Comparison of ENCODE assay signal across 8 cellular contexts in genomic region chr3:171347017-171347979, GRCh38.
DNase-seq lines count a peak whose midpoint lies in the region; ATAC-seq and TF ChIP-seq lines count a peak whose summit lies in the region.

No MANE protein-coding gene starts in this region.

- H3K27ac ChIP-seq in brain microvascular endothelial cell, result no peak overlapping the region

- peak; percentile 63 for ATAC-seq in GM21367 (IDR thresholded peaks at IDR 0.05; ENCODE audit: unreplicated experiment)
- ATAC-seq in HG03558 (IDR thresholded peaks at IDR 0.05; ENCODE audit: extremely low read depth, unreplicated experiment), result peak; percentile 47

- no peaks in the 10 kb centered on the region for H3K36me3 ChIP-seq in brain microvascular endothelial cell (replicated peaks)

- H3K4me3 ChIP-seq in GM08714 (ENCODE audit: low read length), result peak overlapping the region; percentile 31; the same call in 1 of the 2 replicates
- no peak overlapping the region for H3K4me3 ChIP-seq in brain microvascular endothelial cell (ENCODE audit: low read depth, low read length)

- in situ Hi-C loops in brain microvascular endothelial cell (cut with HindIII; ENCODE audit: low pct_ligation_motif_present, low sequenced_read_pairs), result no loop called here

- TF ChIP-seq CTCF in brain microvascular endothelial cell (IDR thresholded peaks at IDR 0.05; ENCODE audit: low read depth, low read length, missing control alignments), result no peak

- DNase-seq in brain microvascular endothelial cell (peak; percentile 29), non-pigmented ciliary epithelial cell (ENCODE audit: low read depth) (peak; percentile 9), DMS 273 treated with DMSO at 0.1 percent for 48 hours (lab: John Stamatoyannopoulos, UW) (no peak), hippocampal formation (lab: John Stamatoyannopoulos, UW) (no peak), COLO668 (lab: John Stamatoyannopoulos, UW; ENCODE audit: unreplicated experiment) (no peak)

- H3K27me3 ChIP-seq in brain microvascular endothelial cell (replicated peaks), result no peaks in the 10 kb centered on the region

Comparison
In these comparisons a context has a peak if more than half of its experiments do, and no peak if none do; other contexts are left out.
1. DNase-seq: peak in brain microvascular endothelial cell (single experiment) and non-pigmented ciliary epithelial cell (single experiment); none in DMS 273 treated with DMSO at 0.1 percent for 48 hours (single experiment), hippocampal formation (0 of 2) and COLO668 (single experiment).